Comparison of ENCODE assay signal across 2 cellular contexts in genomic region chr7:149772236-149772820, GRCh38.
TF ChIP-seq lines count a peak whose summit lies in the region.

No MANE protein-coding gene starts in this region.

TF ChIP-seq in IMR-90, 13 proteins besides CTCF, POLR2A, EP300 and RAD21:
- TF ChIP-seq NFE2L2 (IDR thresholded peaks at IDR 0.05; ENCODE audit: low read depth, low read length) = no peak
- no peak for TF ChIP-seq CHD1 (IDR thresholded peaks at IDR 0.05; ENCODE audit: low read depth, low read length)
- no peak for TF ChIP-seq MAZ (IDR thresholded peaks at IDR 0.05; ENCODE audit: borderline replicate concordance, low read depth, low read length)
- no peak for TF ChIP-seq RFX5 (IDR thresholded peaks at IDR 0.05; ENCODE audit: low read depth, low read length)
- TF ChIP-seq ELK1 (IDR thresholded peaks at IDR 0.05; ENCODE audit: borderline replicate concordance, low read depth, low read length) = no peak
- no peak for TF ChIP-seq FOS (IDR thresholded peaks at IDR 0.05; ENCODE audit: low read depth, low read length)
- TF ChIP-seq, protein P1, sequence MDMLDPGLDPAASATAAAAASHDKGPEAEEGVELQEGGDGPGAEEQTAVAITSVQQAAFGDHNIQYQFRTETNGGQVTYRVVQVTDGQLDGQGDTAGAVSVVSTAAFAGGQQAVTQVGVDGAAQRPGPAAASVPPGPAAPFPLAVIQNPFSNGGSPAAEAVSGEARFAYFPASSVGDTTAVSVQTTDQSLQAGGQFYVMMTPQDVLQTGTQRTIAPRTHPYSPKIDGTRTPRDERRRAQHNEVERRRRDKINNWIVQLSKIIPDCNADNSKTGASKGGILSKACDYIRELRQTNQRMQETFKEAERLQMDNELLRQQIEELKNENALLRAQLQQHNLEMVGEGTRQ (IDR thresholded peaks at IDR 0.05; ENCODE audit: low read depth, low read length) = no peak
- no peak for TF ChIP-seq MXI1 (IDR thresholded peaks at IDR 0.05; ENCODE audit: borderline replicate concordance, low read depth, low read length)
- TF ChIP-seq SMC3 (IDR thresholded peaks at IDR 0.05; ENCODE audit: low read depth, low read length) = no peak
- TF ChIP-seq MAFK (IDR thresholded peaks at IDR 0.05; ENCODE audit: low read depth, low read length) = no peak
- no peak for TF ChIP-seq BHLHE40 (IDR thresholded peaks at IDR 0.05; ENCODE audit: low read depth, low read length)
- no peak for TF ChIP-seq CEBPB (IDR thresholded peaks at IDR 0.05; ENCODE audit: low read depth, low read length)
- no peak for TF ChIP-seq RCOR1 (IDR thresholded peaks at IDR 0.05; ENCODE audit: insufficient replicate concordance, low read length)

TF ChIP-seq in HepG2, 621 proteins besides CTCF, POLR2A, EP300 and RAD21:
- TF ChIP-seq PHF21A (CRISPR knock-in tag; IDR thresholded peaks at IDR 0.05) = no peak
- TF ChIP-seq NFIB (CRISPR knock-in tag; IDR thresholded peaks at IDR 0.05; ENCODE audit: borderline replicate concordance) = no peak
- TF ChIP-seq GMEB2 (CRISPR knock-in tag; IDR thresholded peaks at IDR 0.05; ENCODE audit: low read depth) = no peak
- no peak for TF ChIP-seq HMG20A (CRISPR knock-in tag; IDR thresholded peaks at IDR 0.05; ENCODE audit: borderline replicate concordance)
- TF ChIP-seq, protein P2, sequence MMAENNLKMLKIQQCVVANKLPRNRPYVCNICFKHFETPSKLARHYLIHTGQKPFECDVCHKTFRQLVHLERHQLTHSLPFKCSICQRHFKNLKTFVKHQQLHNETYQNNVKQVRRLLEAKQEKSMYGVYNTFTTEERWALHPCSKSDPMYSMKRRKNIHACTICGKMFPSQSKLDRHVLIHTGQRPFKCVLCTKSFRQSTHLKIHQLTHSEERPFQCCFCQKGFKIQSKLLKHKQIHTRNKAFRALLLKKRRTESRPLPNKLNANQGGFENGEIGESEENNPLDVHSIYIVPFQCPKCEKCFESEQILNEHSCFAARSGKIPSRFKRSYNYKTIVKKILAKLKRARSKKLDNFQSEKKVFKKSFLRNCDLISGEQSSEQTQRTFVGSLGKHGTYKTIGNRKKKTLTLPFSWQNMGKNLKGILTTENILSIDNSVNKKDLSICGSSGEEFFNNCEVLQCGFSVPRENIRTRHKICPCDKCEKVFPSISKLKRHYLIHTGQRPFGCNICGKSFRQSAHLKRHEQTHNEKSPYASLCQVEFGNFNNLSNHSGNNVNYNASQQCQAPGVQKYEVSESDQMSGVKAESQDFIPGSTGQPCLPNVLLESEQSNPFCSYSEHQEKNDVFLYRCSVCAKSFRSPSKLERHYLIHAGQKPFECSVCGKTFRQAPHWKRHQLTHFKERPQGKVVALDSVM (CRISPR knock-in tag; IDR thresholded peaks at IDR 0.05) = no peak
- TF ChIP-seq XRCC5 (optimal IDR thresholded peaks at IDR 0.05; ENCODE audit: low read length) = no peak
- TF ChIP-seq ZNF569 (CRISPR knock-in tag; IDR thresholded peaks at IDR 0.05; ENCODE audit: borderline replicate concordance) = no peak
- no peak for TF ChIP-seq RELA (CRISPR knock-in tag; IDR thresholded peaks at IDR 0.05)
TF ChIP-seq in HepG2: peak in this region for 0.
